Comparison of ENCODE assay signal across 19 cellular contexts in the genomic region with DNA sequence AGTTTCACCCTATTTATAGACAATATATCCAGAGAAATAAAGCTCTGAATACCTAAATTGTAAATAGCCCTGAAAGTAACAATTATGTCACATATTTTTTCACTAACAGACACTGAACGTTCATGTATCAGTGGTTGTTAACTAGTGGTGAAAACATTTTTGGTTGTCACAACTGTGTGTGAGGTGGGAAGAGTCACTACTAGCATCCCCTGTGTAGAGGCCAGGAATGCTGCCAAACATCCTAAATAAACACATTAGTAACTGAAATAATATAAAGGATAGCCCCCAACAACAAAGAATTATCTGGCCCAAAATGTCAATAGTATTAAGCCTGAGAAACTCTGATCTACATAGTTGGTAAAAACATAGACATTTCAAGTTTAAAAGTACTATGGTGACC.
"Had no signal": no experiment of that assay in that cellular context is flagged by ENCODE, and none has a peak within 500 bp of the region (broad histone marks: within the 10 kb centered on the region; RNA-seq: fewer than 3 reads in every experiment).

No MANE protein-coding gene starts in this region.

- H3K27me3 ChIP-seq: body of pancreas, foreskin keratinocyte, spleen, stomach, testis, upper lobe of left lung had no signal

- DNase-seq: activated CD4-positive, alpha-beta T cell treated with anti-CD3 and anti-CD28 coated beads for 1 hour; activated CD4-positive, alpha-beta T cell treated with anti-CD3 and anti-CD28 coated beads, Interleukin-2, amount 50 U/mL, for 4 hours; activated naive CD4-positive, alpha-beta T cell treated with anti-CD3 and anti-CD28 coated beads for 36 hours; body of pancreas; central memory CD4-positive, alpha-beta T cell; cortex of kidney; effector CD4-positive, alpha-beta T cell; foreskin keratinocyte; head of caudate nucleus; kidney glomerular epithelial cell; mesendoderm; spleen; stomach; T-helper 1 cell; testis had no signal

- H3K27ac ChIP-seq: body of pancreas, foreskin keratinocyte, spleen, stomach, testis, upper lobe of left lung, VCaP had no signal

- H3K9me3 Mint-ChIP-seq: activated naive CD4-positive, alpha-beta T cell treated with anti-CD3 and anti-CD28 coated beads for 36 hours; activated T-helper 17 cell treated with anti-CD3 and anti-CD28 coated beads, Interleukin-2, amount 50 U/mL, for 72 hours had no signal

- H3K27me3 Mint-ChIP-seq: activated T-helper 17 cell treated with anti-CD3 and anti-CD28 coated beads, Interleukin-2, amount 50 U/mL, for 72 hours had no signal

- H3K4me3 Mint-ChIP-seq: activated naive CD4-positive, alpha-beta T cell treated with anti-CD3 and anti-CD28 coated beads for 36 hours; activated T-helper 17 cell treated with anti-CD3 and anti-CD28 coated beads, Interleukin-2, amount 50 U/mL, for 72 hours had no signal

- H3K9me3 ChIP-seq: body of pancreas, spleen, stomach, testis, upper lobe of left lung had no signal

- ATAC-seq: activated T-helper 17 cell treated with anti-CD3 and anti-CD28 coated beads, Interleukin-2, amount 50 U/mL, for 72 hours; body of pancreas; foreskin keratinocyte; sciatic nerve had no signal

- H3K27ac Mint-ChIP-seq: activated naive CD4-positive, alpha-beta T cell treated with anti-CD3 and anti-CD28 coated beads for 36 hours; activated T-helper 17 cell treated with anti-CD3 and anti-CD28 coated beads, Interleukin-2, amount 50 U/mL, for 72 hours had no signal
